Comparison of ENCODE assay signal across 1 cellular context in genomic region chr1:29682918-29683314, GRCh38.
TF ChIP-seq lines count a peak whose summit lies in the region.

No MANE protein-coding gene starts in this region.

TF ChIP-seq in WTC11, 78 proteins besides CTCF, POLR2A, EP300 and RAD21 (continued from another document):
- TF ChIP-seq ETV6 (CRISPR knock-in tag; IDR thresholded peaks at IDR 0.05) (no peak), ZNF317 (CRISPR knock-in tag; IDR thresholded peaks at IDR 0.05; ENCODE audit: borderline replicate concordance, low read depth) (no peak), ZNF138 (CRISPR knock-in tag; conservative IDR thresholded peaks at IDR 0.05) (no peak), MYBL2 (CRISPR knock-in tag; IDR thresholded peaks at IDR 0.05) (no peak), ZNF281 (CRISPR knock-in tag; IDR thresholded peaks at IDR 0.05) (no peak)
